ENCODE assay signal across 3 cellular contexts in genomic region chr12:107200394-107200793, GRCh38.
TF ChIP-seq lines count a peak whose summit lies in the region.

No MANE protein-coding gene starts in this region.

TF ChIP-seq in SK-N-SH, 30 proteins besides CTCF, POLR2A, EP300 and RAD21 (continued from another document):
- TF ChIP-seq, protein P1, sequence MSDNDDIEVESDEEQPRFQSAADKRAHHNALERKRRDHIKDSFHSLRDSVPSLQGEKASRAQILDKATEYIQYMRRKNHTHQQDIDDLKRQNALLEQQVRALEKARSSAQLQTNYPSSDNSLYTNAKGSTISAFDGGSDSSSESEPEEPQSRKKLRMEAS (IDR thresholded peaks at IDR 0.05; ENCODE audit: low read depth) = no peak
- no peak for TF ChIP-seq GABPA (IDR thresholded peaks at IDR 0.05; ENCODE audit: low read depth)
- no peak for TF ChIP-seq EZH2phosphoT487 (IDR thresholded peaks at IDR 0.05; ENCODE audit: borderline replicate concordance, low read depth)
- peak; percentile 36; the same call in 1 of the 2 replicates for TF ChIP-seq NFIC (IDR thresholded peaks at IDR 0.05; ENCODE audit: borderline replicate concordance)
- TF ChIP-seq FOSL2 (IDR thresholded peaks at IDR 0.05; ENCODE audit: borderline replicate concordance, low read depth) = peak; percentile 30; the same call in 1 of the 2 replicates
- TF ChIP-seq, protein P2, sequence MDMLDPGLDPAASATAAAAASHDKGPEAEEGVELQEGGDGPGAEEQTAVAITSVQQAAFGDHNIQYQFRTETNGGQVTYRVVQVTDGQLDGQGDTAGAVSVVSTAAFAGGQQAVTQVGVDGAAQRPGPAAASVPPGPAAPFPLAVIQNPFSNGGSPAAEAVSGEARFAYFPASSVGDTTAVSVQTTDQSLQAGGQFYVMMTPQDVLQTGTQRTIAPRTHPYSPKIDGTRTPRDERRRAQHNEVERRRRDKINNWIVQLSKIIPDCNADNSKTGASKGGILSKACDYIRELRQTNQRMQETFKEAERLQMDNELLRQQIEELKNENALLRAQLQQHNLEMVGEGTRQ (IDR thresholded peaks at IDR 0.05; ENCODE audit: borderline replicate concordance, low read depth, low read length) = no peak
- TF ChIP-seq TCF12 (IDR thresholded peaks at IDR 0.05) = no peak
- no peak for TF ChIP-seq PBX3 (IDR thresholded peaks at IDR 0.05)
- no peak for TF ChIP-seq ELF1 (IDR thresholded peaks at IDR 0.05)
- no peak for TF ChIP-seq TAF1 (IDR thresholded peaks at IDR 0.05; ENCODE audit: borderline replicate concordance, low read depth, low read length)
- TF ChIP-seq FOXM1 (IDR thresholded peaks at IDR 0.05; ENCODE audit: low read depth) = no peak
- no peak for TF ChIP-seq YY1 (IDR thresholded peaks at IDR 0.05; ENCODE audit: low read depth)
- no peak for TF ChIP-seq POLR2AphosphoS5 (IDR thresholded peaks at IDR 0.05; ENCODE audit: low read depth, low read length)

TF ChIP-seq in SK-N-SH treated with all-trans-retinoic acid at 6 μM for 48 hours, 23 proteins besides CTCF, POLR2A, EP300 and RAD21 (continued from another document):
- TF ChIP-seq TCF4 (CRISPR knock-in tag; IDR thresholded peaks at IDR 0.05; ENCODE audit: borderline replicate concordance) (no peak), TOX (CRISPR knock-in tag; IDR thresholded peaks at IDR 0.05; ENCODE audit: borderline replicate concordance) (no peak), PPARA (CRISPR knock-in tag; IDR thresholded peaks at IDR 0.05; ENCODE audit: borderline replicate concordance) (no peak), ISL1 (CRISPR knock-in tag; IDR thresholded peaks at IDR 0.05) (no peak), ZFP30 (CRISPR knock-in tag; IDR thresholded peaks at IDR 0.05) (no peak), ZNF8 (CRISPR knock-in tag; IDR thresholded peaks at IDR 0.05) (no peak), ESRRG (CRISPR knock-in tag; IDR thresholded peaks at IDR 0.05) (no peak), OSR1 (CRISPR knock-in tag; IDR thresholded peaks at IDR 0.05) (no peak), CREB5 (CRISPR knock-in tag; IDR thresholded peaks at IDR 0.05; ENCODE audit: low read depth) (no peak), SNAI2 (CRISPR knock-in tag; IDR thresholded peaks at IDR 0.05) (no peak), GLIS3 (CRISPR knock-in tag; IDR thresholded peaks at IDR 0.05) (no peak)
- TF ChIP-seq, protein P3, sequence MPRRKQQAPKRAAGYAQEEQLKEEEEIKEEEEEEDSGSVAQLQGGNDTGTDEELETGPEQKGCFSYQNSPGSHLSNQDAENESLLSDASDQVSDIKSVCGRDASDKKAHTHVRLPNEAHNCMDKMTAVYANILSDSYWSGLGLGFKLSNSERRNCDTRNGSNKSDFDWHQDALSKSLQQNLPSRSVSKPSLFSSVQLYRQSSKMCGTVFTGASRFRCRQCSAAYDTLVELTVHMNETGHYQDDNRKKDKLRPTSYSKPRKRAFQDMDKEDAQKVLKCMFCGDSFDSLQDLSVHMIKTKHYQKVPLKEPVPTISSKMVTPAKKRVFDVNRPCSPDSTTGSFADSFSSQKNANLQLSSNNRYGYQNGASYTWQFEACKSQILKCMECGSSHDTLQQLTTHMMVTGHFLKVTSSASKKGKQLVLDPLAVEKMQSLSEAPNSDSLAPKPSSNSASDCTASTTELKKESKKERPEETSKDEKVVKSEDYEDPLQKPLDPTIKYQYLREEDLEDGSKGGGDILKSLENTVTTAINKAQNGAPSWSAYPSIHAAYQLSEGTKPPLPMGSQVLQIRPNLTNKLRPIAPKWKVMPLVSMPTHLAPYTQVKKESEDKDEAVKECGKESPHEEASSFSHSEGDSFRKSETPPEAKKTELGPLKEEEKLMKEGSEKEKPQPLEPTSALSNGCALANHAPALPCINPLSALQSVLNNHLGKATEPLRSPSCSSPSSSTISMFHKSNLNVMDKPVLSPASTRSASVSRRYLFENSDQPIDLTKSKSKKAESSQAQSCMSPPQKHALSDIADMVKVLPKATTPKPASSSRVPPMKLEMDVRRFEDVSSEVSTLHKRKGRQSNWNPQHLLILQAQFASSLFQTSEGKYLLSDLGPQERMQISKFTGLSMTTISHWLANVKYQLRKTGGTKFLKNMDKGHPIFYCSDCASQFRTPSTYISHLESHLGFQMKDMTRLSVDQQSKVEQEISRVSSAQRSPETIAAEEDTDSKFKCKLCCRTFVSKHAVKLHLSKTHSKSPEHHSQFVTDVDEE (CRISPR knock-in tag; IDR thresholded peaks at IDR 0.05) = no peak

TF ChIP-seq in IMR-90, 13 proteins besides CTCF, POLR2A, EP300 and RAD21 (continued from another document):
- TF ChIP-seq ELK1 (IDR thresholded peaks at IDR 0.05; ENCODE audit: borderline replicate concordance, low read depth, low read length) = no peak
- TF ChIP-seq RFX5 (IDR thresholded peaks at IDR 0.05; ENCODE audit: low read depth, low read length) = no peak
- TF ChIP-seq MAFK (IDR thresholded peaks at IDR 0.05; ENCODE audit: low read depth, low read length) = 0 out of 2 replicates have a peak, but pooled peaks have one; percentile 9
TF ChIP-seq in IMR-90: peak in this region for 1.
